Comparison of ENCODE assay signal across 9 cellular contexts in the genomic region with DNA sequence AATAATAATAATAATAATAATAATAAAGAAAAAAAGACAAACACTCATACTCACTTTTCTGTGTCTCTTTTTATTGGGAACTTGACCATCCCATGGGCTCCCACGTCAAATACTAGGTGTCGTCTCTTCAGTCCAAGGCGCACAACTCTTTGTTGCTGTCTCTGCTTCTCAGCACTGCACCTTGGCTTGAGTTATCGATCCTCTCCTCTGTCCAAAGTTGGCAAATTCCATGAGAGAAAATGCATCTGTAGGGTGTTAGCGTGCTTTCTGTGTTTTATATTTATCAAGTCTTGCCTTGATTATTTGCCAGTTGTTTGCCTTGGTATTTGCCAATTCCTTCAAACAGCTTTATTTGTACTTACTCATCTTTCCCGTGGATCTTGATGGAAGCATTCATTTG.
"Had no signal": no experiment of that assay in that cellular context is flagged by ENCODE, and none has a peak within 500 bp of the region (broad histone marks: within the 10 kb centered on the region; RNA-seq: fewer than 3 reads in every experiment).

No MANE protein-coding gene starts in this region.

- H3K4me3 ChIP-seq: GM23248, GM23338, HAP-1 had no signal

- DNase-seq: GM23248, GOT3, H7, H9, HFFc6 had no signal

- FAIRE-seq: H1 had no signal

- H3K9ac ChIP-seq: GM23248 had no signal

- H2AFZ ChIP-seq: GM23248, GM23338 had no signal

- H3K9me3 ChIP-seq: HAP-1 had no signal

- H3K36me3 ChIP-seq: HAP-1 had no signal

- H3K4me1 ChIP-seq: HAP-1 had no signal

- H3K27ac ChIP-seq: GM23248 had no signal

- H3K4me2 ChIP-seq: GM23338 had no signal

- ATAC-seq: GM23338, HCT116 had no signal
